In genomic region chr1:37501661-37502060, GRCh38 we compare ENCODE assay signal across 1 cellular context.
TF ChIP-seq lines count a peak whose summit lies in the region.

No MANE protein-coding gene starts in this region.

TF ChIP-seq in GM23338, 12 proteins besides CTCF, POLR2A, EP300 and RAD21 (continued from another document):
- TF ChIP-seq REST (IDR thresholded peaks at IDR 0.05; ENCODE audit: unreplicated experiment) (no peak), ZNF462 (CRISPR knock-in tag; IDR thresholded peaks at IDR 0.05) (no peak), JUNB (IDR thresholded peaks at IDR 0.05; ENCODE audit: unreplicated experiment) (no peak)
